3 cellular contexts compared by ENCODE assay signal in genomic region chr18:42039396-42039795, GRCh38.
TF ChIP-seq lines count a peak whose summit lies in the region.

No MANE protein-coding gene starts in this region.

TF ChIP-seq in A549, 52 proteins besides CTCF, POLR2A, EP300 and RAD21:
- TF ChIP-seq FOXS1 (CRISPR knock-in tag; IDR thresholded peaks at IDR 0.05) (no peak), NPAS2 (CRISPR knock-in tag; IDR thresholded peaks at IDR 0.05; ENCODE audit: borderline replicate concordance) (no peak), MAZ (IDR thresholded peaks at IDR 0.05; ENCODE audit: borderline replicate concordance, low read depth, low read length) (no peak), ELK1 (IDR thresholded peaks at IDR 0.05; ENCODE audit: low read depth, low read length) (no peak), CBX2 (IDR thresholded peaks at IDR 0.05; ENCODE audit: borderline replicate concordance, low read depth) (no peak), MYC (IDR thresholded peaks at IDR 0.05; ENCODE audit: borderline replicate concordance, low read length) (no peak), ZFP36 (IDR thresholded peaks at IDR 0.05; ENCODE audit: borderline replicate concordance, partially characterized antibody) (no peak), EHF (CRISPR knock-in tag; IDR thresholded peaks at IDR 0.05) (no peak), EHMT2 (IDR thresholded peaks at IDR 0.05; ENCODE audit: low read depth) (no peak), TP53 (CRISPR knock-in tag; IDR thresholded peaks at IDR 0.05) (no peak), REST (IDR thresholded peaks at IDR 0.05) (no peak)

TF ChIP-seq in IMR-90, 13 proteins besides CTCF, POLR2A, EP300 and RAD21:
- no peak for TF ChIP-seq CHD1 (IDR thresholded peaks at IDR 0.05; ENCODE audit: low read depth, low read length)
- TF ChIP-seq SMC3 (IDR thresholded peaks at IDR 0.05; ENCODE audit: low read depth, low read length) = no peak
- no peak for TF ChIP-seq MAFK (IDR thresholded peaks at IDR 0.05; ENCODE audit: low read depth, low read length)

TF ChIP-seq in endothelial cell of umbilical vein, 7 proteins besides CTCF, POLR2A, EP300 and RAD21:
- no peak for TF ChIP-seq GATA2 (IDR thresholded peaks at IDR 0.05; ENCODE audit: insufficient read depth, insufficient read length, low read depth, low read length)
- TF ChIP-seq POLR2AphosphoS5 (IDR thresholded peaks at IDR 0.05; ENCODE audit: insufficient read depth, low read depth, low read length) = no peak
- TF ChIP-seq MAX (IDR thresholded peaks at IDR 0.05; ENCODE audit: insufficient read depth, insufficient read length) = no peak
- TF ChIP-seq MYC (IDR thresholded peaks at IDR 0.05; ENCODE audit: low read depth, low read length) = no peak
- no peak for TF ChIP-seq FOS (IDR thresholded peaks at IDR 0.05; ENCODE audit: borderline replicate concordance, insufficient read depth, low read length)
- TF ChIP-seq JUN (IDR thresholded peaks at IDR 0.05; ENCODE audit: borderline replicate concordance, insufficient read depth, insufficient read length, low read depth) = no peak
- no peak for TF ChIP-seq EZH2 (IDR thresholded peaks at IDR 0.05; ENCODE audit: borderline replicate concordance, low read depth, low read length, severe bottlenecking)
